Comparison of ENCODE assay signal across 11 cellular contexts in genomic region chr16:78962457-78962929, GRCh38.
DNase-seq lines count a peak whose midpoint lies in the region; ATAC-seq and TF ChIP-seq lines count a peak whose summit lies in the region.
"Had no signal": no experiment of that assay in that cellular context is flagged by ENCODE, and none has a peak within 500 bp of the region (broad histone marks: within the 10 kb centered on the region; RNA-seq: fewer than 3 reads in every experiment).

No MANE protein-coding gene starts in this region.

- H3K36me3 Mint-ChIP-seq in type B pancreatic cell, result no peaks in the 10 kb centered on the region

- no peaks in the 10 kb centered on the region for H4K20me1 ChIP-seq in PC-3 (ENCODE audit: low read length)

- no peak for TF ChIP-seq CTCF in GM06990 (IDR thresholded peaks at IDR 0.05; ENCODE audit: insufficient read depth, low read length, poor library complexity, severe bottlenecking)
- no peak for TF ChIP-seq CTCF in type B pancreatic cell (conservative IDR thresholded peaks at IDR 0.05)
- TF ChIP-seq CTCF in PC-3 (conservative IDR thresholded peaks at IDR 0.05; ENCODE audit: low read depth, low read length), result no peak

- no peak overlapping the region for H2AFZ ChIP-seq in PC-3 (ENCODE audit: low read length)

- DNase-seq in GM06990 (ENCODE audit: extremely low read depth, insufficient read length) (peak; percentile 53), hepatic stellate cell (ENCODE audit: low spot score) (no peak), type B pancreatic cell (ENCODE audit: extremely low spot score, unreplicated experiment) (no peak), DMS 273 treated with DMSO at 0.1 percent for 48 hours (lab: John Stamatoyannopoulos, UW) (no peak), PC-3 (no peak)
- DNase-seq: CD8-positive, alpha-beta T cell; dorsolateral prefrontal cortex; pancreas had no signal

- H3K4me3 ChIP-seq in GM06990 (replicated peaks; ENCODE audit: low read depth, low read length) (no peak overlapping the region), PC-3 (ENCODE audit: low read length) (no peak overlapping the region)
- H3K4me3 ChIP-seq: dorsolateral prefrontal cortex, pancreas had no signal

- H3K4me1 ChIP-seq in PC-3 (ENCODE audit: insufficient read depth, low read length), result no peaks in the 10 kb centered on the region
- H3K4me1 ChIP-seq: pancreas had no signal

- intact Hi-C loops in PC-3 (cut with micrococcal nuclease), result no loop called here

- H3K4me2 ChIP-seq in PC-3 (ENCODE audit: low read length), result no peak overlapping the region

- CTCF ChIA-PET in PC-3 (lab: Charles Lee), result no interaction called here

- H3K27ac Mint-ChIP-seq in type B pancreatic cell, result no peak overlapping the region
- H3K27ac Mint-ChIP-seq: CD8-positive, alpha-beta T cell had no signal

- no peak overlapping the region for H3K9ac ChIP-seq in PC-3 (ENCODE audit: low read length)

- H3K9me3 ChIP-seq in PC-3 (ENCODE audit: low read length), result no peaks in the 10 kb centered on the region
- H3K9me3 ChIP-seq: pancreas had no signal

- H3K27me3 ChIP-seq in GM06990 (replicated peaks; ENCODE audit: control insufficient read depth, insufficient read depth, low read length), result no peaks in the 10 kb centered on the region
- no peaks in the 10 kb centered on the region for H3K27me3 ChIP-seq in PC-3 (ENCODE audit: low read length)
- H3K27me3 ChIP-seq: dorsolateral prefrontal cortex, pancreas had no signal

- BruUV-seq in PC-3 (replicated peaks; lab: Mats Ljungman, UMichigan), result no TSS peak

- no peaks in the 10 kb centered on the region for H3K9me2 ChIP-seq in PC-3 (replicated peaks; ENCODE audit: low read length)

- H3K27ac ChIP-seq in PC-3 (ENCODE audit: low read length), result no peak overlapping the region
- H3K27ac ChIP-seq: dorsolateral prefrontal cortex, pancreas had no signal

- ATAC-seq in GM19023 (IDR thresholded peaks at IDR 0.05; ENCODE audit: unreplicated experiment), result peak; percentile 86
- peak; percentile 83 for ATAC-seq in HG02763 (IDR thresholded peaks at IDR 0.05; ENCODE audit: unreplicated experiment)
- ATAC-seq in HG03575 (IDR thresholded peaks at IDR 0.05; ENCODE audit: extremely low read depth, insufficient number of reproducible peaks, low FRiP score, unreplicated experiment), result peak; percentile 91
- ATAC-seq in PC-3, result no peak
- ATAC-seq: CD8-positive, alpha-beta T cell; pancreas had no signal

- no peaks in the 10 kb centered on the region for H3F3A ChIP-seq in PC-3 (ENCODE audit: low read length, unreplicated experiment)

- no peak overlapping the region for H3K4me3 Mint-ChIP-seq in type B pancreatic cell
- H3K4me3 Mint-ChIP-seq: CD8-positive, alpha-beta T cell had no signal

- no peaks in the 10 kb centered on the region for H3K27me3 Mint-ChIP-seq in type B pancreatic cell

- H3K4me1 Mint-ChIP-seq in type B pancreatic cell (ENCODE audit: unreplicated experiment), result peaks cover 5% of the 10 kb centered on the region

- H3K36me3 ChIP-seq in GM06990 (ENCODE audit: control insufficient read depth, insufficient read depth, low read length) (no peaks in the 10 kb centered on the region), PC-3 (ENCODE audit: low read depth, low read length) (no peaks in the 10 kb centered on the region)
- H3K36me3 ChIP-seq: pancreas had no signal

- POLR2A ChIA-PET in PC-3 (lab: Charles Lee; ENCODE audit: unreplicated experiment), result no interaction called here

- no peaks in the 10 kb centered on the region for H3K79me2 ChIP-seq in PC-3 (ENCODE audit: low read length)

- H3K9me3 Mint-ChIP-seq in type B pancreatic cell, result peaks cover 5% of the 10 kb centered on the region
